1 cellular context compared by ENCODE assay signal in the genomic region with DNA sequence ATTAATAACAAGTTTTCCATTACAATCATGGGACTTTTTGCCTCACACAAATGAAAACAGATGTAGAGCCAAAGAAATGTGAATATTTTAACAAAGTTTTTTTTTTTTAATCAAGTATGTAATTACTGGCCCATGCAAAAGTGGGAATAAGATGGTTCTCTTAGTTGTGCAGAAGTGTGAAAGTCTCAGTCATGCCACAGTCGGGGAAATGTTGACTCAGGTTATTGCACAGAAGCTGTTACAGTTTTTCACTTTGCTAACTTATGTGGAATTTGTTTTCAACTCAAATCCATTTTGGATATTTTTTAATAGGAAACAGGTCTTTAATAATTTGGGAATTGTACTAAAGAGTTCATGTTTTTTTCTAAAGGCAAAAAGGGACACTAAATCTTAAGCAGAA.
TF ChIP-seq lines count a peak whose summit lies in the region.

No MANE protein-coding gene starts in this region.

TF ChIP-seq in SK-N-SH, 30 proteins besides CTCF, POLR2A, EP300 and RAD21 (continued from another document):
- TF ChIP-seq RXRA (IDR thresholded peaks at IDR 0.05; ENCODE audit: borderline replicate concordance, low read depth) (no peak), NFIC (IDR thresholded peaks at IDR 0.05; ENCODE audit: borderline replicate concordance) (no peak), GABPA (IDR thresholded peaks at IDR 0.05; ENCODE audit: low read depth) (no peak), MXI1 (IDR thresholded peaks at IDR 0.05; ENCODE audit: low read depth, low read length) (no peak), FOXJ3 (CRISPR knock-in tag; IDR thresholded peaks at IDR 0.05) (no peak), ELF1 (IDR thresholded peaks at IDR 0.05) (no peak), SIN3A (IDR thresholded peaks at IDR 0.05; ENCODE audit: borderline replicate concordance, low read depth, low read length) (no peak)
- TF ChIP-seq, protein P1, sequence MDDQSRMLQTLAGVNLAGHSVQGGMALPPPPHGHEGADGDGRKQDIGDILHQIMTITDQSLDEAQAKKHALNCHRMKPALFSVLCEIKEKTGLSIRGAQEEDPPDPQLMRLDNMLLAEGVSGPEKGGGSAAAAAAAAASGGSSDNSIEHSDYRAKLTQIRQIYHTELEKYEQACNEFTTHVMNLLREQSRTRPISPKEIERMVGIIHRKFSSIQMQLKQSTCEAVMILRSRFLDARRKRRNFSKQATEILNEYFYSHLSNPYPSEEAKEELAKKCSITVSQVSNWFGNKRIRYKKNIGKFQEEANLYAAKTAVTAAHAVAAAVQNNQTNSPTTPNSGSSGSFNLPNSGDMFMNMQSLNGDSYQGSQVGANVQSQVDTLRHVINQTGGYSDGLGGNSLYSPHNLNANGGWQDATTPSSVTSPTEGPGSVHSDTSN (IDR thresholded peaks at IDR 0.05) = no peak
TF ChIP-seq in SK-N-SH: peak in this region for 0.
